ENCODE assay signal across 8 cellular contexts in the genomic region with DNA sequence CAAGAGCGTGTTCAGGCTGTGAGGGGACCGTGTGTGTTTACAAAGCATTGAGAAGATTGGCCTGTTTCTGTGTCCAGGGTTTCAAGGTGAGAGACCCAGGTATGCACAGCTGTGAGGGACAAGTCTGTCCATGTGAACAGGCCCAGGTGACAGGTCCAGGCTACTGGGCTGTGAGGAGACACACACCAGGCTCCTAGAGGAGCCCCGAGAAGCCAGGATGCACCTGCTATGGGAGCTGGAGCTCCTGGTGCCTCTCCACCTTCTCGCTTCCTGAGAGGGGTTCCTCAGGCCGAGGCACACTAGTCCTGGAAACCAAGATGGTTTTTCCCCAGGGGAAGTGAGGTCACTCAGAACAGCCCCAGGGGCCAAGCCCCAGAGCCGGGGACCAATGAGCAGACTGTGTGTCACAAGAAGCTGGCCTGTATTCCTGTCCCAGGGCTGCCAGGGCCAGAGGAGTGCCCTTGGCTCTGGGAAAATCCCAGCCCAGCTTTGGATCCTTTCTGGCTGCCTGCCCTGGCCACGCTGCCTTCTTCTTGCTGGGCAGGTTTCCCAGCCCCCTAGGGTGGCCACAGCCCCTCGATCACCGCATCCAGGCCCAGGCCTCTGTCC.
DNase-seq lines count a peak whose midpoint lies in the region; ATAC-seq and TF ChIP-seq lines count a peak whose summit lies in the region.

No MANE protein-coding gene starts in this region.

- H4K20me1 ChIP-seq in neural progenitor cell (ENCODE audit: low read depth), result peaks cover 42% of the 10 kb centered on the region

- peaks cover 36% of the 10 kb centered on the region for H3K4me1 Mint-ChIP-seq in neural progenitor cell
- H3K4me1 Mint-ChIP-seq in stimulated activated effector memory CD8-positive, alpha-beta T cell treated with anti-CD3 and anti-CD28 coated beads, Interleukin-12 subunit alpha, Interleukin-12 subunit beta, amount 100 ng/mL, for 72 hours, result peaks cover 25% of the 10 kb centered on the region

- peak overlapping the region; percentile 57 for H3K27ac Mint-ChIP-seq in neural progenitor cell
- no peak overlapping the region for H3K27ac Mint-ChIP-seq in stimulated activated effector memory CD8-positive, alpha-beta T cell treated with anti-CD3 and anti-CD28 coated beads, Interleukin-12 subunit alpha, Interleukin-12 subunit beta, amount 100 ng/mL, for 72 hours

- H3K27me3 ChIP-seq in endocrine pancreas (ENCODE audit: control insufficient read depth, insufficient read depth, low read length), result no peaks in the 10 kb centered on the region
- no peaks in the 10 kb centered on the region for H3K27me3 ChIP-seq in neural progenitor cell

- H2AFZ ChIP-seq in neural progenitor cell (replicated peaks), result no peak overlapping the region

- H3K79me2 ChIP-seq in neural progenitor cell (ENCODE audit: low read depth), result peaks cover 6% of the 10 kb centered on the region

- H3K27me3 Mint-ChIP-seq in neural progenitor cell (ENCODE audit: insufficient read depth, low read depth), result no peaks in the 10 kb centered on the region

- no peak for TF ChIP-seq CTCF in neural progenitor cell (IDR thresholded peaks at IDR 0.05)

- H3K4me3 Mint-ChIP-seq in neural progenitor cell, result no peak overlapping the region
- no peak overlapping the region for H3K4me3 Mint-ChIP-seq in stimulated activated effector memory CD8-positive, alpha-beta T cell treated with anti-CD3 and anti-CD28 coated beads, Interleukin-12 subunit alpha, Interleukin-12 subunit beta, amount 100 ng/mL, for 72 hours

- H3K9ac ChIP-seq in endocrine pancreas (ENCODE audit: control insufficient read depth, insufficient read depth, low read length), result peak overlapping the region; percentile 15
- no peak overlapping the region for H3K9ac ChIP-seq in neural progenitor cell

- H3K9me3 Mint-ChIP-seq in neural progenitor cell, result no peaks in the 10 kb centered on the region
- no peaks in the 10 kb centered on the region for H3K9me3 Mint-ChIP-seq in stimulated activated effector memory CD8-positive, alpha-beta T cell treated with anti-CD3 and anti-CD28 coated beads, Interleukin-12 subunit alpha, Interleukin-12 subunit beta, amount 100 ng/mL, for 72 hours

- DNase-seq in ELR (ENCODE audit: low read depth) (peak; percentile 83), neural progenitor cell (ENCODE audit: low spot score) (no peak), NCI-H2029 (lab: John Stamatoyannopoulos, UW) (no peak), 8988T (no peak), cortex of kidney (lab: John Stamatoyannopoulos, UW) (no peak)
- DNase-seq in stimulated activated effector memory CD8-positive, alpha-beta T cell treated with anti-CD3 and anti-CD28 coated beads, Interleukin-12 subunit alpha, Interleukin-12 subunit beta, amount 100 ng/mL, for 72 hours (ENCODE audit: low spot score in 2 of 2), result no peak

- H3K36me3 ChIP-seq in endocrine pancreas (ENCODE audit: control insufficient read depth, insufficient read depth, low read length), result no peaks in the 10 kb centered on the region
- no peaks in the 10 kb centered on the region for H3K36me3 ChIP-seq in neural progenitor cell

- H3F3A ChIP-seq in neural progenitor cell (ENCODE audit: low read depth), result peaks cover 11% of the 10 kb centered on the region

- peak; percentile 57 for ATAC-seq in HG03565 (IDR thresholded peaks at IDR 0.05; ENCODE audit: unreplicated experiment)
- ATAC-seq in stimulated activated effector memory CD8-positive, alpha-beta T cell treated with anti-CD3 and anti-CD28 coated beads, Interleukin-12 subunit alpha, Interleukin-12 subunit beta, amount 100 ng/mL, for 72 hours, result no peak

- no peak overlapping the region for H3K27ac ChIP-seq in neural progenitor cell

- H3K4me3 ChIP-seq in endocrine pancreas (ENCODE audit: control insufficient read depth, insufficient read depth, low read length) (no peak overlapping the region), neural progenitor cell (no peak overlapping the region)

- H3K9me3 ChIP-seq in endocrine pancreas (ENCODE audit: control insufficient read depth, low read length) (no peaks in the 10 kb centered on the region), neural progenitor cell (ENCODE audit: low read depth) (no peaks in the 10 kb centered on the region)

- H3K4me1 ChIP-seq in endocrine pancreas (ENCODE audit: control insufficient read depth, insufficient read depth, low read length) (no peaks in the 10 kb centered on the region), neural progenitor cell (peaks cover 12% of the 10 kb centered on the region)

- peaks cover 2% of the 10 kb centered on the region for H3K36me3 Mint-ChIP-seq in neural progenitor cell
- peaks cover 13% of the 10 kb centered on the region for H3K36me3 Mint-ChIP-seq in stimulated activated effector memory CD8-positive, alpha-beta T cell treated with anti-CD3 and anti-CD28 coated beads, Interleukin-12 subunit alpha, Interleukin-12 subunit beta, amount 100 ng/mL, for 72 hours

- H3K4me2 ChIP-seq in neural progenitor cell, result no peak overlapping the region
